In genomic region chr6:125956506-125957390, GRCh38 we compare ENCODE assay signal across 1 cellular context.
TF ChIP-seq lines count a peak whose summit lies in the region.

Gene HINT3 (plus strand): TSS chr6:125956770. CDS start chr6:125956978, 208 bp downstream.

TF ChIP-seq in SK-N-SH, 30 proteins besides CTCF, POLR2A, EP300 and RAD21 (continued from another document):
- TF ChIP-seq PBX3 (IDR thresholded peaks at IDR 0.05) (no peak), RXRA (IDR thresholded peaks at IDR 0.05; ENCODE audit: borderline replicate concordance, low read depth) (no peak), JUND (IDR thresholded peaks at IDR 0.05) (no peak), CHD2 (IDR thresholded peaks at IDR 0.05; ENCODE audit: low read length, partially characterized antibody) (peak; percentile 91), FOSL2 (IDR thresholded peaks at IDR 0.05; ENCODE audit: borderline replicate concordance, low read depth) (no peak; the same call in 1 of the 2 replicates), SIN3A (IDR thresholded peaks at IDR 0.05; ENCODE audit: borderline replicate concordance, low read depth, low read length) (peak; percentile 84; the same call in 1 of the 2 replicates), YY1 (IDR thresholded peaks at IDR 0.05; ENCODE audit: low read depth) (peak; percentile 84), REST (IDR thresholded peaks at IDR 0.05; ENCODE audit: low read depth, low read length) (0 out of 2 replicates have a peak, but pooled peaks have one; percentile 15), RCOR1 (IDR thresholded peaks at IDR 0.05; ENCODE audit: low read length) (peak; percentile 66; the same call in 1 of the 2 replicates)
